In the genomic region with DNA sequence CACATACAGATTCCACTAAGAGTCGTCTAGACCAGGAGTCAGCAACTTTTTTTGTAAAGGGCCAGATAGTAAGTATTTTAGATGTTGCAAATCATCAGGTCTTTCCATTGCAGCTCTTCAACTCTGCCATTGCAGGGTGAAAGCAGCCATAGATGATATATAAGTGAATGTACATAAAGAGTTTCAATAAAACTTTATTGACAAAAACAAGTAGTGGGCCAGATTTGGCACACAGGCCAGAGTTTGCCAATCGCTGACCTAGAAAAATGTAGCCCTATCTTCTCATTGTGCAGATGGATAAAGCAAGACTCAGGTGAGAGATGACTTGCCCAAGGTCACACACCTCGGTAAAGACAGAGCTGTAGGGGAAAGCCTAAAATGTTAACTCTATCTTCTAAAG, we compare ENCODE assay signal across 3 cellular contexts.
TF ChIP-seq lines count a peak whose summit lies in the region.

No MANE protein-coding gene starts in this region.

TF ChIP-seq in HepG2, 621 proteins besides CTCF, POLR2A, EP300 and RAD21 (continues in another document):
- TF ChIP-seq, protein P1, sequence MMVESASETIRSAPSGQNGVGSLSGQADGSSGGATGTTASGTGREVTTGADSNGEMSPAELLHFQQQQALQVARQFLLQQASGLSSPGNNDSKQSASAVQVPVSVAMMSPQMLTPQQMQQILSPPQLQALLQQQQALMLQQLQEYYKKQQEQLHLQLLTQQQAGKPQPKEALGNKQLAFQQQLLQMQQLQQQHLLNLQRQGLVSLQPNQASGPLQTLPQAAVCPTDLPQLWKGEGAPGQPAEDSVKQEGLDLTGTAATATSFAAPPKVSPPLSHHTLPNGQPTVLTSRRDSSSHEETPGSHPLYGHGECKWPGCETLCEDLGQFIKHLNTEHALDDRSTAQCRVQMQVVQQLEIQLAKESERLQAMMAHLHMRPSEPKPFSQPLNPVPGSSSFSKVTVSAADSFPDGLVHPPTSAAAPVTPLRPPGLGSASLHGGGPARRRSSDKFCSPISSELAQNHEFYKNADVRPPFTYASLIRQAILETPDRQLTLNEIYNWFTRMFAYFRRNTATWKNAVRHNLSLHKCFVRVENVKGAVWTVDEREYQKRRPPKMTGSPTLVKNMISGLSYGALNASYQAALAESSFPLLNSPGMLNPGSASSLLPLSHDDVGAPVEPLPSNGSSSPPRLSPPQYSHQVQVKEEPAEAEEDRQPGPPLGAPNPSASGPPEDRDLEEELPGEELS (CRISPR knock-in tag; IDR thresholded peaks at IDR 0.05): no peak

TF ChIP-seq in GM12878, 131 proteins besides CTCF, POLR2A, EP300 and RAD21:
- TF ChIP-seq, protein P2, sequence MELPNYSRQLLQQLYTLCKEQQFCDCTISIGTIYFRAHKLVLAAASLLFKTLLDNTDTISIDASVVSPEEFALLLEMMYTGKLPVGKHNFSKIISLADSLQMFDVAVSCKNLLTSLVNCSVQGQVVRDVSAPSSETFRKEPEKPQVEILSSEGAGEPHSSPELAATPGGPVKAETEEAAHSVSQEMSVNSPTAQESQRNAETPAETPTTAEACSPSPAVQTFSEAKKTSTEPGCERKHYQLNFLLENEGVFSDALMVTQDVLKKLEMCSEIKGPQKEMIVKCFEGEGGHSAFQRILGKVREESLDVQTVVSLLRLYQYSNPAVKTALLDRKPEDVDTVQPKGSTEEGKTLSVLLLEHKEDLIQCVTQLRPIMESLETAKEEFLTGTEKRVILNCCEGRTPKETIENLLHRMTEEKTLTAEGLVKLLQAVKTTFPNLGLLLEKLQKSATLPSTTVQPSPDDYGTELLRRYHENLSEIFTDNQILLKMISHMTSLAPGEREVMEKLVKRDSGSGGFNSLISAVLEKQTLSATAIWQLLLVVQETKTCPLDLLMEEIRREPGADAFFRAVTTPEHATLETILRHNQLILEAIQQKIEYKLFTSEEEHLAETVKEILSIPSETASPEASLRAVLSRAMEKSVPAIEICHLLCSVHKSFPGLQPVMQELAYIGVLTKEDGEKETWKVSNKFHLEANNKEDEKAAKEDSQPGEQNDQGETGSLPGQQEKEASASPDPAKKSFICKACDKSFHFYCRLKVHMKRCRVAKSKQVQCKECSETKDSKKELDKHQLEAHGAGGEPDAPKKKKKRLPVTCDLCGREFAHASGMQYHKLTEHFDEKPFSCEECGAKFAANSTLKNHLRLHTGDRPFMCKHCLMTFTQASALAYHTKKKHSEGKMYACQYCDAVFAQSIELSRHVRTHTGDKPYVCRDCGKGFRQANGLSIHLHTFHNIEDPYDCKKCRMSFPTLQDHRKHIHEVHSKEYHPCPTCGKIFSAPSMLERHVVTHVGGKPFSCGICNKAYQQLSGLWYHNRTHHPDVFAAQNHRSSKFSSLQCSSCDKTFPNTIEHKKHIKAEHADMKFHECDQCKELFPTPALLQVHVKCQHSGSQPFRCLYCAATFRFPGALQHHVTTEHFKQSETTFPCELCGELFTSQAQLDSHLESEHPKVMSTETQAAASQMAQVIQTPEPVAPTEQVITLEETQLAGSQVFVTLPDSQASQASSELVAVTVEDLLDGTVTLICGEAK (IDR thresholded peaks at IDR 0.05; ENCODE audit: borderline replicate concordance): peak; percentile 64; the same call in 1 of the 2 replicates
- no peak for TF ChIP-seq DPF2 (IDR thresholded peaks at IDR 0.05)

TF ChIP-seq in K562, 482 proteins besides CTCF, POLR2A, EP300 and RAD21:
- TF ChIP-seq, protein P2 (IDR thresholded peaks at IDR 0.05): peak; percentile 89
- TF ChIP-seq, protein P2 (CRISPR knock-in tag; IDR thresholded peaks at IDR 0.05): peak; percentile 75
- no peak for TF ChIP-seq ZSCAN32 (CRISPR knock-in tag; IDR thresholded peaks at IDR 0.05)
